Comparison of ENCODE assay signal across 8 cellular contexts in genomic region chrX:53686151-53686885, GRCh38. TPM values are rescaled to one million over a fixed set of nuclear protein-coding genes. Genes with fewer than 3 reads are reported as not detected.
DNase-seq lines count a peak whose midpoint lies in the region; ATAC-seq and TF ChIP-seq lines count a peak whose summit lies in the region.

TSS of gene HUWE1 (minus strand) at chrX:53686719. CDS start at chrX:53654107, 32,612 bp downstream.

- DNase-seq in GM06990 (ENCODE audit: extremely low read depth, insufficient read length) (peak; percentile 89), NCI-H146 (lab: John Stamatoyannopoulos, UW) (peak; percentile 84), amniotic epithelial cell (ENCODE audit: low read depth) (peak; percentile 57), left ventricle myocardium inferior (peak; percentile 78), prostate gland (ENCODE audit: low spot score) (peak; percentile 66), upper lobe of right lung (peak; percentile 90)

- TF ChIP-seq CTCF in GM06990 (IDR thresholded peaks at IDR 0.05; ENCODE audit: insufficient read depth, low read length, poor library complexity, severe bottlenecking) (no peak), left ventricle myocardium inferior (IDR thresholded peaks at IDR 0.05; ENCODE audit: borderline replicate concordance) (no peak), prostate gland (IDR thresholded peaks at IDR 0.05) (no peak), upper lobe of right lung (IDR thresholded peaks at IDR 0.05) (no peak)

- H3K9me3 ChIP-seq in left ventricle myocardium inferior (replicated peaks) (no peaks in the 10 kb centered on the region), prostate gland (no peaks in the 10 kb centered on the region), upper lobe of right lung (no peaks in the 10 kb centered on the region)

- peaks cover 12% of the 10 kb centered on the region for H3K36me3 Mint-ChIP-seq in T-helper 1 cell treated with Interleukin-12 subunit alpha and Interleukin-12 subunit beta and Interleukin-4 antibody, amounts not matched to agents 30 μg/mL and 1 μg/mL, for 36 hours (ENCODE audit: low read depth)

- peak within 1 kb of the TSS; percentile 98 for H3K4me3 Mint-ChIP-seq in T-helper 1 cell treated with Interleukin-12 subunit alpha and Interleukin-12 subunit beta and Interleukin-4 antibody, amounts not matched to agents 30 μg/mL and 1 μg/mL, for 36 hours

- H3K27me3 ChIP-seq in GM06990 (replicated peaks; ENCODE audit: control insufficient read depth, insufficient read depth, low read length) (no peaks in the 10 kb centered on the region), left ventricle myocardium inferior (ENCODE audit: low read depth) (no peaks in the 10 kb centered on the region), prostate gland (replicated peaks; ENCODE audit: insufficient read depth) (no peaks in the 10 kb centered on the region), upper lobe of right lung (no peaks in the 10 kb centered on the region)

- H3K4me3 ChIP-seq in GM06990 (replicated peaks; ENCODE audit: low read depth, low read length) (peak within 1 kb of the TSS; percentile 79), left ventricle myocardium inferior (peak within 1 kb of the TSS; percentile 77), prostate gland (peak within 1 kb of the TSS; percentile 52 to 61), upper lobe of right lung (peak within 1 kb of the TSS; percentile 61)

- H3K36me3 ChIP-seq in GM06990 (ENCODE audit: control insufficient read depth, insufficient read depth, low read length) (no peaks in the 10 kb centered on the region), left ventricle myocardium inferior (no peaks in the 10 kb centered on the region), prostate gland (no peaks in the 10 kb centered on the region), upper lobe of right lung (no peaks in the 10 kb centered on the region)

- no peaks in the 10 kb centered on the region for H3K9me3 Mint-ChIP-seq in T-helper 1 cell treated with Interleukin-12 subunit alpha and Interleukin-12 subunit beta and Interleukin-4 antibody, amounts not matched to agents 30 μg/mL and 1 μg/mL, for 36 hours

- intact Hi-C loops in left ventricle myocardium inferior (cut with micrococcal nuclease), result no loop called here
- intact Hi-C loops in prostate gland (cut with DNase I), result loop anchor here (10.0 kb wide), 1 partner anchor 358 kb away; the partner anchor contains the start of gene PHF8
- intact Hi-C loops in upper lobe of right lung (cut with DNase I), result no loop called here

- 0% methylated on average over 4 of the region's 61 CpGs for WGBS in prostate gland

- H3K27me3 Mint-ChIP-seq in T-helper 1 cell treated with Interleukin-12 subunit alpha and Interleukin-12 subunit beta and Interleukin-4 antibody, amounts not matched to agents 30 μg/mL and 1 μg/mL, for 36 hours (ENCODE audit: low read depth), result no peaks in the 10 kb centered on the region

- H3K27ac ChIP-seq in left ventricle myocardium inferior (replicated peaks), result peak within 1 kb of the TSS; percentile 92
- peak within 1 kb of the TSS; percentile 91 to 92 for H3K27ac ChIP-seq in prostate gland
- H3K27ac ChIP-seq in upper lobe of right lung, result peak within 1 kb of the TSS; percentile 81

- peak; percentile 52 for ATAC-seq in HG02642 (IDR thresholded peaks at IDR 0.05; ENCODE audit: poor library complexity, unreplicated experiment)
- peak; percentile 74 for ATAC-seq in upper lobe of right lung

- H3K4me1 ChIP-seq in left ventricle myocardium inferior, result peaks cover 32% of the 10 kb centered on the region
- H3K4me1 ChIP-seq in prostate gland (replicated peaks), result no peaks in the 10 kb centered on the region
- peaks cover 9% of the 10 kb centered on the region for H3K4me1 ChIP-seq in upper lobe of right lung

- H3K27ac Mint-ChIP-seq in T-helper 1 cell treated with Interleukin-12 subunit alpha and Interleukin-12 subunit beta and Interleukin-4 antibody, amounts not matched to agents 30 μg/mL and 1 μg/mL, for 36 hours, result peak within 1 kb of the TSS; percentile 97

- peaks cover 18% of the 10 kb centered on the region for H3K4me1 Mint-ChIP-seq in T-helper 1 cell treated with Interleukin-12 subunit alpha and Interleukin-12 subunit beta and Interleukin-4 antibody, amounts not matched to agents 30 μg/mL and 1 μg/mL, for 36 hours (ENCODE audit: low read depth)

- TF ChIP-seq POLR2A in prostate gland (IDR thresholded peaks at IDR 0.05), result peak; percentile 30

RNA-seq across cellular contexts. Expression of gene HUWE1, which starts in this region (rescaled TPM):
- 130 TPM for total RNA-seq in left ventricle myocardium inferior
- 100 to 1,000 TPM; 107 to 206 TPM for total RNA-seq in prostate gland
- 151 TPM for total RNA-seq in upper lobe of right lung

Comparison
In these comparisons a context has a peak if more than half of its experiments do, and no peak if none do; other contexts are left out.
1. Peak in every context shown above with its lines: DNase-seq, ATAC-seq, H3K4me3 ChIP-seq and H3K27ac ChIP-seq.